ENCODE assay signal across 8 cellular contexts in the genomic region with DNA sequence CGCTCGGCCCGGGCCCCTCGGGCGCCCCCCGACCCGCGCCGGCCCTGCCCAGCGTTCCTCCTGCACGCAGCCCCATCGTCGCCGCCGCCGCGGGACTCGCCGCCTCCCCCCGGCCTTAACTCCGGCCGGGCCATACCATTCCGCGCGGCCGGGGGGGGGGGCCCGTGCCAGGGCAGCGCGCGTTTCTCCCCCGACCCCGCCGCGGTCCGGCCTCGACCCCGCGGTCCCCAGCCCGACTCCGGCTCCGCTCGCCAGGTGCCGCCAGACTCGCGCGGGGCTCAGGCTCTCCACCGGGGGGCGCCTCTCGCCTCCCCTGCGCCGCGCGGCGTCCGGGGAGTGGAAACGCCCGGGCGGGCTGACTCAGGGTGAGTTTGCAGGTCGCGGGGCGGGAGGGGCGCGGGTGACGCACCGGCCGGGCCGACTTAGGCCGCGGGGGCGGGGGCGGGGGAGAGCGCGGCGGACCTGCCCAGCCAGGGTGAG. TPM values are rescaled to one million over a fixed set of nuclear protein-coding genes. Genes with fewer than 3 reads are reported as not detected.
DNase-seq lines count a peak whose midpoint lies in the region; ATAC-seq and TF ChIP-seq lines count a peak whose summit lies in the region.

A gene (minus strand): TSS at position 91 of the 480 bp plus-strand sequence. CDS start 15 bp downstream, at position 76.

- TF ChIP-seq CTCF in LNCAP (IDR thresholded peaks at IDR 0.05), result peak; percentile 51; the same call in 1 of the 2 replicates
- TF ChIP-seq CTCF in vagina (IDR thresholded peaks at IDR 0.05), result peak; percentile 21 to 47 (median 46)

- H3K36me3 ChIP-seq in rectal smooth muscle tissue (ENCODE audit: control insufficient read depth, insufficient read depth, low read length) (peaks cover 6% of the 10 kb centered on the region), vagina (peaks cover 0 to 9% of the 10 kb centered on the region in 2 donors)

- H3K4me1 ChIP-seq in right cardiac atrium (ENCODE audit: control insufficient read depth, insufficient read depth, low read length) (peaks cover 9% of the 10 kb centered on the region), rectal smooth muscle tissue (ENCODE audit: control insufficient read depth, insufficient read depth, low read length) (peaks cover 5% of the 10 kb centered on the region), vagina (peaks cover 25% of the 10 kb centered on the region)

- no peaks in the 10 kb centered on the region for H3K9me3 ChIP-seq in right cardiac atrium (ENCODE audit: control insufficient read depth, low read length)
- no peaks in the 10 kb centered on the region for H3K9me3 ChIP-seq in vagina

- TF ChIP-seq POLR2A in vagina (IDR thresholded peaks at IDR 0.05), result peak in 1 of 2 donors; percentile 38

- peak within 1 kb of the TSS; percentile 61 for H3K9ac ChIP-seq in rectal smooth muscle tissue (ENCODE audit: low read length)

- under 1% methylated on average over 74 of the region's 74 CpGs for WGBS in right cardiac atrium

- H3K27ac ChIP-seq in angular gyrus (ENCODE audit: low read depth, low read length), result peak within 1 kb of the TSS; percentile 52
- H3K27ac ChIP-seq in right cardiac atrium (ENCODE audit: low read length), result peak within 1 kb of the TSS; percentile 96
- H3K27ac ChIP-seq in rectal smooth muscle tissue (ENCODE audit: low read depth, low read length), result peak within 1 kb of the TSS; percentile 67
- peak within 1 kb of the TSS; percentile 87 for H3K27ac ChIP-seq in vagina

- H3K4me3 ChIP-seq in right cardiac atrium (ENCODE audit: low read length), result peak within 1 kb of the TSS; percentile 82
- peak within 1 kb of the TSS; percentile 76 for H3K4me3 ChIP-seq in rectal smooth muscle tissue (ENCODE audit: low read length)
- H3K4me3 ChIP-seq in vagina, result peak within 1 kb of the TSS; percentile 75 to 84

- DNase-seq in GM04503 (ENCODE audit: low read depth) (peak; percentile 46), T-helper 2 cell (peak; percentile 57 to 80 (median 66)), right cardiac atrium (peak; percentile 92 to 96 (median 96)), vagina (ENCODE audit: extremely low spot score in 2 of 2) (peak in 1 of 2 donors; percentile 89)

- no peaks in the 10 kb centered on the region for H3K27me3 ChIP-seq in right cardiac atrium (ENCODE audit: control insufficient read depth, insufficient read depth)
- H3K27me3 ChIP-seq in rectal smooth muscle tissue (ENCODE audit: control insufficient read depth, insufficient read depth, low read length), result no peaks in the 10 kb centered on the region
- no peaks in the 10 kb centered on the region for H3K27me3 ChIP-seq in vagina

- intact Hi-C loops in right cardiac atrium (cut with DNase I) (loop anchor here (2.0 to 10.0 kb wide), 4 partner anchors 72 to 298 kb away; no protein-coding TSS in a partner anchor), vagina (cut with DNase I) (no loop called here)

- ATAC-seq in GM21825 (IDR thresholded peaks at IDR 0.05; ENCODE audit: unreplicated experiment) (peak; percentile 85), right cardiac atrium (peak; percentile 94 to 96)

RNA-seq across cellular contexts. Expression of the gene that starts here (rescaled TPM):
- total RNA-seq in right cardiac atrium, result 10 to 100 TPM; 41.0 to 50.2 (median 44.1) TPM
- 23.9 TPM for polyA plus RNA-seq in right cardiac atrium
- 23.8 TPM for total RNA-seq in vagina
